In the genomic region with DNA sequence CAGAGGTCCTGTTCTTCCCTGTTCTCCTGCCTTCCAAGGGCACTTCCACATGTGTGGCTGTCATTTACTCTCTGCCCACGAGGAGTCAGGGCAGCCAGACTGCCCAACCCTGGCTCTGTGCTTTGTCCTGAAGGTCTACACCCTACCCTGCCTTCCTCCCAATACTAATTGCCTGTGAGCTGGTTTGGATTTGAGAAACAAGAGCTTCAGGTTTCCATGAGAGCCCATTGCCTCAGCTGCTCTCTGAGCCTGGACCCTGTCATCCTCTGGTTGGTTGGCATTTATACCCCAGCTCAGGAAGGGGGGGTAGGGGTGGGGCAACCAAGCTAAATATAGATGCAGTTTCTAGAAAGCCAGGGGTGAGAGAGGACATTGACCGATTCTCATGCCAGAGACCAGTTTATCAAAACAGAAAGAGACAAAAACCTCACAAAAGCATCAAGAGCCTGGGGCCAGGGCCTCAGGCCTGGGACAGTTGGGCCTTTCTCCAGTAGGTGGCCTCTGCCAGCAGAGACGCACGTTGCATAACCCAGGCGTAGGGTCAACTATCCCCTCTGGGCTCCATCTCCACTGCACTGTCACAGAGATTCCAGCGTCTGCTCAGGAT, we compare ENCODE assay signal across 9 cellular contexts. TPM values are rescaled to one million over a fixed set of nuclear protein-coding genes. Genes with fewer than 3 reads are reported as not detected.
DNase-seq lines count a peak whose midpoint lies in the region; ATAC-seq, FAIRE-seq and TF ChIP-seq lines count a peak whose summit lies in the region.
"Had no signal": no experiment of that assay in that cellular context is flagged by ENCODE, and none has a peak within 500 bp of the region (broad histone marks: within the 10 kb centered on the region; RNA-seq: fewer than 3 reads in every experiment).

No MANE protein-coding gene starts in this region.

- peak overlapping the region in 2 of 11 experiments; percentile 6 to 29; a peak in 2 of 22 replicates for H3K9ac ChIP-seq in BLaER1 treated with 17β-estradiol and CSF1 and Interleukin-3, amounts not matched to agents 10 nM and 100 nM

- peaks cover 41 to 76% (median 52%) of the 10 kb centered on the region in 10 experiments for H3K4me1 ChIP-seq in BLaER1 treated with 17β-estradiol and CSF1 and Interleukin-3, amounts not matched to agents 10 nM and 100 nM
- peaks cover 11% of the 10 kb centered on the region for H3K4me1 ChIP-seq in RWPE2 (ENCODE audit: insufficient read depth, poor library complexity, severe bottlenecking)
- peaks cover 17 to 19% of the 10 kb centered on the region in 2 donors for H3K4me1 ChIP-seq in gastrocnemius medialis
- H3K4me1 ChIP-seq in effector memory CD4-positive, alpha-beta T cell (ENCODE audit: control insufficient read depth, insufficient read depth, low read length, poor library complexity, severe bottlenecking): no peaks in the 10 kb centered on the region

- ATAC-seq in RWPE2 (ENCODE audit: low read depth): peak; percentile 40; the same call in 1 of the 3 replicates
- peak; percentile 92 to 97 for ATAC-seq in gastrocnemius medialis

- H3K27ac ChIP-seq in BLaER1 treated with 17β-estradiol and CSF1 and Interleukin-3, amounts not matched to agents 10 nM and 100 nM: peak overlapping the region in 3 of 11 experiments; percentile 12 to 82 (median 40); a peak in 5 of 22 replicates
- H3K27ac ChIP-seq in RWPE2 (ENCODE audit: poor library complexity, severe bottlenecking) (no peak overlapping the region), gastrocnemius medialis (peak overlapping the region; percentile 74 to 84 (median 78))
- H3K27ac ChIP-seq in effector memory CD4-positive, alpha-beta T cell (ENCODE audit: insufficient read depth, low read length, poor library complexity, severe bottlenecking): no peak overlapping the region

- H3K27me3 ChIP-seq in BLaER1 treated with 17β-estradiol and CSF1 and Interleukin-3, amounts not matched to agents 10 nM and 100 nM: peaks cover 0 to 3% (median 0%) of the 10 kb centered on the region in 11 experiments; a peak in 3 of 22 replicates
- H3K27me3 ChIP-seq in RWPE2 (ENCODE audit: insufficient read depth, poor library complexity, severe bottlenecking): no peaks in the 10 kb centered on the region
- no peaks in the 10 kb centered on the region for H3K27me3 ChIP-seq in gastrocnemius medialis
- H3K27me3 ChIP-seq in effector memory CD4-positive, alpha-beta T cell (replicated peaks; ENCODE audit: control insufficient read depth, insufficient read depth, low read length, poor library complexity, severe bottlenecking): no peaks in the 10 kb centered on the region

- TF ChIP-seq POLR2A in gastrocnemius medialis (IDR thresholded peaks at IDR 0.05): peak; percentile 7 to 30

- FAIRE-seq in GM19239 (lab: Jason Lieb, UNC): peak; percentile 44
- FAIRE-seq: islet of Langerhans had no signal

- peak overlapping the region; percentile 46 to 95 (median 85) for H3K4me2 ChIP-seq in BLaER1 treated with 17β-estradiol and CSF1 and Interleukin-3, amounts not matched to agents 10 nM and 100 nM

- H4K20me1 ChIP-seq in BLaER1 treated with 17β-estradiol and CSF1 and Interleukin-3, amounts not matched to agents 10 nM and 100 nM: 0 out of 22 replicates have a peak, but pooled peaks cover 0 to 6% (median 0%) of the 10 kb centered on the region in 11 experiments

- intact Hi-C loops in gastrocnemius medialis (cut with DNase I; ENCODE audit: low total_unique reads): loop anchor here (1.0 kb wide), 2 partner anchors 34 to 93 kb away; a partner anchor contains a TSS

- in situ Hi-C loops in gastrocnemius medialis (cut with MboI; ENCODE audit: low sequenced_read_pairs in 4 of 4): no loop called here

- no peaks in the 10 kb centered on the region for H3K9me3 ChIP-seq in BLaER1 treated with 17β-estradiol and CSF1 and Interleukin-3, amounts not matched to agents 10 nM and 100 nM (replicated peaks in 1 of 11)
- H3K9me3 ChIP-seq in RWPE2 (ENCODE audit: severe bottlenecking) (no peaks in the 10 kb centered on the region), gastrocnemius medialis (no peaks in the 10 kb centered on the region)
- H3K9me3 ChIP-seq in effector memory CD4-positive, alpha-beta T cell (ENCODE audit: control insufficient read depth, low read length): no peaks in the 10 kb centered on the region

- no peak overlapping the region for H3K4me3 ChIP-seq in BLaER1 treated with 17β-estradiol and CSF1 and Interleukin-3, amounts not matched to agents 10 nM and 100 nM
- H3K4me3 ChIP-seq in RWPE2 (ENCODE audit: severe bottlenecking) (no peak overlapping the region), foreskin fibroblast (ENCODE audit: low read depth in 1 of 2, low read length in 2 of 2) (no peak overlapping the region), gastrocnemius medialis (no peak overlapping the region)
- H3K4me3 ChIP-seq in effector memory CD4-positive, alpha-beta T cell (ENCODE audit: insufficient read depth, low read depth, low read length, poor library complexity, severe bottlenecking): no peak overlapping the region

- DNase-seq in GM19239 (ENCODE audit: insufficient read length, low spot score): no peak
- DNase-seq in RWPE2 (ENCODE audit: low spot score): no peak
- peak; percentile 42 to 63 for DNase-seq in foreskin fibroblast
- DNase-seq in gastrocnemius medialis: peak; percentile 48 to 83
- DNase-seq in activated gamma-delta T cell treated with Interleukin-2 at 50 U/mL for 16 hours: no peak
- DNase-seq in effector memory CD4-positive, alpha-beta T cell: no peak
- no peak for DNase-seq in cortex of kidney (lab: John Stamatoyannopoulos, UW)

- H3K36me3 ChIP-seq in BLaER1 treated with 17β-estradiol and CSF1 and Interleukin-3, amounts not matched to agents 10 nM and 100 nM: peaks cover 0 to 17% (median 0%) of the 10 kb centered on the region in 11 experiments; a peak in 5 of 22 replicates
- H3K36me3 ChIP-seq in RWPE2 (ENCODE audit: low read depth): peaks cover 12% of the 10 kb centered on the region; the same call in 1 of the 2 replicates
- no peaks in the 10 kb centered on the region for H3K36me3 ChIP-seq in gastrocnemius medialis
- H3K36me3 ChIP-seq in effector memory CD4-positive, alpha-beta T cell (ENCODE audit: control insufficient read depth, insufficient read depth, low read length): no peaks in the 10 kb centered on the region

- TF ChIP-seq CTCF in RWPE2 (IDR thresholded peaks at IDR 0.05; ENCODE audit: poor library complexity, severe bottlenecking) (peak; percentile 31), foreskin fibroblast (IDR thresholded peaks at IDR 0.05; ENCODE audit: low read depth, low read length) (peak; percentile 55), gastrocnemius medialis (IDR thresholded peaks at IDR 0.05 in 4 of 5, conservative IDR thresholded peaks at IDR 0.05 in 1 of 5) (peak; percentile 12 to 41 (median 23))

RNA-seq across cellular contexts. Expression of a gene that starts 34.5 kb away (rescaled TPM):
- 1 to 10 TPM; 3.2 to 6.1 (median 4.4) TPM for total RNA-seq in gastrocnemius medialis

RNA-seq across cellular contexts. Expression of a gene that starts 50.6 kb away (rescaled TPM):
- total RNA-seq in gastrocnemius medialis: 10 to 100 TPM; 12.2 to 27.1 (median 17.0) TPM

Comparison
In these comparisons a context has a peak if more than half of its experiments do, and no peak if none do; other contexts are left out.
1. H3K27ac ChIP-seq: peak in gastrocnemius medialis (4 of 4); none in RWPE2 (single experiment) and effector memory CD4-positive, alpha-beta T cell (single experiment).
2. DNase-seq: peak in foreskin fibroblast (2 of 2) and gastrocnemius medialis (2 of 2); none in GM19239 (single experiment), RWPE2 (single experiment), activated gamma-delta T cell treated with Interleukin-2 at 50 U/mL for 16 hours (single experiment), effector memory CD4-positive, alpha-beta T cell (0 of 3) and cortex of kidney (single experiment).
3. Peak in every context shown above with its lines, with median percentiles within 50 percentile points of each other: CTCF ChIP-seq.